Comparison of ENCODE assay signal across 24 cellular contexts in genomic region chr3:161443921-161444457, GRCh38. TPM values are rescaled to one million over a fixed set of nuclear protein-coding genes. Genes with fewer than 3 reads are reported as not detected.
DNase-seq lines count a peak whose midpoint lies in the region; ATAC-seq, FAIRE-seq and TF ChIP-seq lines count a peak whose summit lies in the region.
"Had no signal": no experiment of that assay in that cellular context is flagged by ENCODE, and none has a peak within 500 bp of the region (broad histone marks: within the 10 kb centered on the region; RNA-seq: fewer than 3 reads in every experiment).

No MANE protein-coding gene starts in this region.

- H3K27me3 Mint-ChIP-seq in stimulated activated memory B cell treated with anti-CD40 and anti-IgM and Interleukin-4, amounts not matched to agents 10 μg/mL and 1 μg/mL and 100 μg/mL, for 72 hours = peaks cover 9% of the 10 kb centered on the region

- no peaks in the 10 kb centered on the region for H3K36me3 Mint-ChIP-seq in stimulated activated memory B cell treated with anti-CD40 and anti-IgM and Interleukin-4, amounts not matched to agents 10 μg/mL and 1 μg/mL and 100 μg/mL, for 72 hours
- H3K36me3 Mint-ChIP-seq: CD8-positive, alpha-beta memory T cell; IgD-negative memory B cell had no signal

- peak; percentile 52 to 98 (median 66) for ATAC-seq in right lobe of liver
- ATAC-seq in stimulated activated memory B cell treated with anti-CD40 and anti-IgM and Interleukin-4, amounts not matched to agents 10 μg/mL and 1 μg/mL and 100 μg/mL, for 72 hours = no peak

- no peaks in the 10 kb centered on the region for H3K4me1 ChIP-seq in right lobe of liver
- H3K4me1 ChIP-seq: SJSA1 had no signal

- no peak overlapping the region for H3K27ac ChIP-seq in right lobe of liver
- H3K27ac ChIP-seq: 22Rv1, C4-2B, HL-60, SJSA1 had no signal

- H3K9me3 ChIP-seq in right lobe of liver = no peaks in the 10 kb centered on the region
- H3K9me3 ChIP-seq: SJSA1 had no signal

- peaks cover 3% of the 10 kb centered on the region for H3K9me3 Mint-ChIP-seq in stimulated activated memory B cell treated with anti-CD40 and anti-IgM and Interleukin-4, amounts not matched to agents 10 μg/mL and 1 μg/mL and 100 μg/mL, for 72 hours
- H3K9me3 Mint-ChIP-seq: H9 had no signal

- H3K4me3 ChIP-seq in bronchial epithelial cell (ENCODE audit: low read depth, low read length) = no peak overlapping the region
- H3K4me3 ChIP-seq in right lobe of liver = no peak overlapping the region
- H3K4me3 ChIP-seq: SJSA1 had no signal

- DNase-seq in DMS53 (lab: John Stamatoyannopoulos, UW) = peak; percentile 13
- no peak for DNase-seq in DMS53 treated with DMSO at 0.1 percent for 48 hours (lab: John Stamatoyannopoulos, UW; ENCODE audit: unreplicated experiment)
- peak; percentile 31 for DNase-seq in HuH-7.5 (ENCODE audit: low spot score)
- DNase-seq in bronchial epithelial cell (ENCODE audit: low read depth) = peak; percentile 30
- no peak for DNase-seq in right lobe of liver
- no peak for DNase-seq in cerebellar nuclear complex (lab: John Stamatoyannopoulos, UW)
- DNase-seq in NCI-H82 (lab: John Stamatoyannopoulos, UW) = no peak
- DNase-seq: CD8-positive, alpha-beta memory T cell; DMS79 treated with DMSO at 0.1 percent for 48 hours; H9; HFFc6; MV-4-11; NCI-H1105 treated with DMSO at 0.1 percent for 48 hours; NCI-H2029 treated with DMSO at 0.1 percent for 48 hours; NCI-H2171 treated with DMSO at 0.1 percent for 48 hours; NCI-H526 had no signal

- no peaks in the 10 kb centered on the region for H3K4me1 Mint-ChIP-seq in stimulated activated memory B cell treated with anti-CD40 and anti-IgM and Interleukin-4, amounts not matched to agents 10 μg/mL and 1 μg/mL and 100 μg/mL, for 72 hours
- H3K4me1 Mint-ChIP-seq: CD8-positive, alpha-beta memory T cell; IgD-negative memory B cell had no signal

- H3K36me3 ChIP-seq in bronchial epithelial cell (ENCODE audit: control insufficient read depth, insufficient read depth, low read length) (no peaks in the 10 kb centered on the region), right lobe of liver (no peaks in the 10 kb centered on the region)
- H3K36me3 ChIP-seq: SJSA1 had no signal

- WGBS in right lobe of liver (ENCODE audit: insufficient coverage, low coverage, low lambda C conversion rate, missing lambda C conversion rate) = 36% methylated on average over 2 of the region's 2 CpGs

- H3K27me3 ChIP-seq in bronchial epithelial cell (ENCODE audit: control insufficient read depth, insufficient read depth, low read length) (no peaks in the 10 kb centered on the region), right lobe of liver (no peaks in the 10 kb centered on the region)
- H3K27me3 ChIP-seq: SJSA1 had no signal

- TF ChIP-seq POLR2A in right lobe of liver (IDR thresholded peaks at IDR 0.05) = no peak

- no peak overlapping the region for H3K27ac Mint-ChIP-seq in stimulated activated memory B cell treated with anti-CD40 and anti-IgM and Interleukin-4, amounts not matched to agents 10 μg/mL and 1 μg/mL and 100 μg/mL, for 72 hours
- H3K27ac Mint-ChIP-seq: H9, HFFc6, IgD-negative memory B cell had no signal

- no peak for FAIRE-seq in bronchial epithelial cell (lab: Jason Lieb, UNC)

- TF ChIP-seq CTCF in bronchial epithelial cell (IDR thresholded peaks at IDR 0.05; ENCODE audit: insufficient read depth, low read length, severe bottlenecking) = no peak
- no peak for TF ChIP-seq CTCF in right lobe of liver (IDR thresholded peaks at IDR 0.05)

- H3K4me3 Mint-ChIP-seq in stimulated activated memory B cell treated with anti-CD40 and anti-IgM and Interleukin-4, amounts not matched to agents 10 μg/mL and 1 μg/mL and 100 μg/mL, for 72 hours = no peak overlapping the region
- H3K4me3 Mint-ChIP-seq: CD8-positive, alpha-beta memory T cell; H9; HFFc6; IgD-negative memory B cell had no signal

- intact Hi-C loops in right lobe of liver (cut with DNase I) = no loop called here

RNA-seq across cellular contexts. Expression of gene OTOL1, which starts 52.6 kb away (rescaled TPM):
- total RNA-seq in bronchial epithelial cell (not detected in 2 replicates), right lobe of liver (not detected)
- total RNA-seq: CD8-positive, alpha-beta memory T cell; H9; HFFc6; HT1080; SJSA1; T-helper 1 cell treated with Interleukin-12 subunit alpha and Interleukin-12 subunit beta and Interleukin-4 antibody, amounts not matched to agents 30 ng/mL and 1 ng/mL, for 36 hours had no signal

Comparison
In these comparisons a context has a peak if more than half of its experiments do, and no peak if none do; other contexts are left out.
1. DNase-seq: peak in DMS53 (single experiment), HuH-7.5 (single experiment) and bronchial epithelial cell (single experiment); none in DMS53 treated with DMSO at 0.1 percent for 48 hours (single experiment), right lobe of liver (0 of 3), cerebellar nuclear complex (0 of 2) and NCI-H82 (single experiment).